19 cellular contexts compared by ENCODE assay signal in the genomic region with DNA sequence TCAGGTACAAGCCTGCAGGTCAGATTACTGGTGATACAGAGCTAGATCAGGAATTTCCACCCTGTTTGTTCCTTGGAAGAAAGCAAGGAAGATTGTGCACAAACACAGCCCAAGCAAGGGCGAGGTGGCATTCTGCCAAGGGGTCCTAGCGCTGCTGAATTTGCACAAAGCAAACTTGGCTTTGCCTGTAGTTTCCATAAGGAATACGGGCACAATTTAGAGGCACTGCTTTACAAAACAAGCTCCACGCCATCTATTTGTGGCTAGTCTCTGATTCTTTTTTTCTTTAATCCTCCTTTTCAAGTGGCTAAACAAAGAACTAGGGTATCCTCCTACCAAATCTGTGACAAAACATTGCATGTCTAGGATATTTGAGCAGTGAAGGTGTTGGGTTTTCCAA.
A peak's percentile ranks its signal among the peaks of the same experiment; 100 is the strongest.
DNase-seq lines count a peak whose midpoint lies in the region; ATAC-seq, FAIRE-seq and TF ChIP-seq lines count a peak whose summit lies in the region.
"Had no signal": no experiment of that assay in that cellular context is flagged by ENCODE, and none has a peak within 500 bp of the region (broad histone marks: within the 10 kb centered on the region; RNA-seq: fewer than 3 reads in every experiment).

No MANE protein-coding gene starts in this region.

- TF ChIP-seq CTCF in GM23338 (conservative IDR thresholded peaks at IDR 0.05; ENCODE audit: low read depth in 2 of 2) (no peak), H1 (IDR thresholded peaks at IDR 0.05; ENCODE audit: control extremely low read depth in 1 of 3, insufficient read depth in 1 of 3, low read depth in 1 of 3, low read length in 3 of 3) (no peak), parathyroid adenoma (IDR thresholded peaks at IDR 0.05) (no peak)

- no peak overlapping the region; the same call in 1 of the 2 replicates for H2BK12ac ChIP-seq in H1 (ENCODE audit: low read depth, low read length)

- TF ChIP-seq POLR2A in H1 (IDR thresholded peaks at IDR 0.05; ENCODE audit: control extremely low read depth in 1 of 2, low read depth in 2 of 2, low read length in 2 of 2), result no peak

- H3K9ac ChIP-seq in H1 (replicated peaks in 1 of 4; ENCODE audit: extremely low read depth in 1 of 4, low read depth in 3 of 4, low read length in 3 of 4) (no peak overlapping the region), parathyroid adenoma (no peak overlapping the region)
- H3K9ac ChIP-seq: BLaER1, SK-N-SH had no signal

- POLR2A ChIA-PET in H1 (lab: Charles Lee; ENCODE audit: partially characterized antibody), result no interaction called here

- H3K27me3 ChIP-seq in GM23338 (ENCODE audit: insufficient read depth) (no peaks in the 10 kb centered on the region), H1 (replicated peaks in 1 of 4; ENCODE audit: control insufficient read depth in 3 of 4, extremely low read depth in 1 of 4, insufficient read depth in 3 of 4, low read length in 3 of 4) (no peaks in the 10 kb centered on the region), parathyroid adenoma (ENCODE audit: control insufficient read depth, insufficient read depth, low read length) (no peaks in the 10 kb centered on the region)
- H3K27me3 ChIP-seq: BLaER1 had no signal

- H4K20me1 ChIP-seq in GM23338 (replicated peaks; ENCODE audit: insufficient read depth) (no peaks in the 10 kb centered on the region), H1 (replicated peaks in 1 of 2; ENCODE audit: control insufficient read depth in 1 of 2, insufficient read depth in 2 of 2, low read length in 2 of 2) (no peaks in the 10 kb centered on the region)
- H4K20me1 ChIP-seq: BLaER1 had no signal

- H4K5ac ChIP-seq in H1 (ENCODE audit: insufficient read length, low read depth, low read length), result no peak overlapping the region

- H3K23ac ChIP-seq in H1 (ENCODE audit: insufficient read length), result no peak overlapping the region

- no peak overlapping the region for H2BK15ac ChIP-seq in H1 (ENCODE audit: low read length)

- no peak overlapping the region; the same call in 1 of the 2 replicates for H3K18ac ChIP-seq in H1 (ENCODE audit: extremely low read depth, low read length)

- peak overlapping the region; percentile 88 for H2AFZ ChIP-seq in GM23338
- H2AFZ ChIP-seq in H1 (ENCODE audit: low read length), result no peak overlapping the region
- peak overlapping the region; percentile 10 for H2AFZ ChIP-seq in parathyroid adenoma

- no peaks in the 10 kb centered on the region for H3K23me2 ChIP-seq in H1 (ENCODE audit: low read depth, low read length)

- H3K4me2 ChIP-seq in GM23338 (no peak overlapping the region), H1 (ENCODE audit: insufficient read depth in 1 of 2, low read depth in 2 of 2, low read length in 2 of 2) (no peak overlapping the region), parathyroid adenoma (ENCODE audit: low read length) (no peak overlapping the region)
- H3K4me2 ChIP-seq: A549, BLaER1, SK-N-SH had no signal

- no peak for ATAC-seq in GM23338
- no peak for ATAC-seq in HG03565 (IDR thresholded peaks at IDR 0.05; ENCODE audit: unreplicated experiment)
- no peak for ATAC-seq in left ventricle myocardium superior
- no peak for ATAC-seq in HG02798 (IDR thresholded peaks at IDR 0.05; ENCODE audit: poor library complexity, unreplicated experiment)
- ATAC-seq: A549 had no signal

- H3K27me3 Mint-ChIP-seq in GM23338 (ENCODE audit: insufficient read depth, low read depth, poor library complexity), result no peaks in the 10 kb centered on the region
- H3K27me3 Mint-ChIP-seq: CD4-positive, alpha-beta memory T cell had no signal

- H3K4me3 Mint-ChIP-seq in GM23338, result no peak overlapping the region
- H3K4me3 Mint-ChIP-seq: H9 had no signal

- 91% methylated on average over 4 of the region's 4 CpGs; no CpG with 5 or more reads in 1 of the 2 experiments for WGBS in H1 (ENCODE audit: extremely low coverage in 1 of 2, insufficient coverage in 1 of 2, insufficient read length in 1 of 2, insufficient replicate concordance in 2 of 2, low coverage in 1 of 2, low lambda C conversion rate in 2 of 2, missing lambda C conversion rate in 1 of 2), 2 experiments

- no peaks in the 10 kb centered on the region for H3K79me1 ChIP-seq in H1 (ENCODE audit: low read depth, low read length)

- H3K4me1 ChIP-seq in GM23338 (ENCODE audit: insufficient read depth) (peaks cover 35% of the 10 kb centered on the region), H1 (replicated peaks in 1 of 4; ENCODE audit: control insufficient read depth in 3 of 4, insufficient read depth in 4 of 4, low read length in 3 of 4) (peaks cover 3 to 13% (median 8%) of the 10 kb centered on the region in 4 experiments; a peak in 6 of 7 replicates), parathyroid adenoma (no peaks in the 10 kb centered on the region)
- H3K4me1 ChIP-seq: A549, BLaER1 had no signal

- FAIRE-seq in H1 (lab: Jason Lieb, UNC), result no peak
- FAIRE-seq: A549 had no signal

- peaks cover 5% of the 10 kb centered on the region; the same call in 1 of the 2 replicates for H3K9me2 ChIP-seq in GM23338 (ENCODE audit: insufficient read depth)
- H3K9me2 ChIP-seq: SK-N-SH had no signal

- H3K4me1 Mint-ChIP-seq in GM23338, result peaks cover 34% of the 10 kb centered on the region

- peak overlapping the region; percentile 82; the same call in 1 of the 2 replicates for H2BK20ac ChIP-seq in H1 (ENCODE audit: low read length)

- H3F3A ChIP-seq in GM23338 (replicated peaks; ENCODE audit: low read depth), result 0 out of 2 replicates have a peak, but pooled peaks cover 2% of the 10 kb centered on the region

- H2AK5ac ChIP-seq in H1 (ENCODE audit: low read depth, low read length), result no peak overlapping the region

- no peak overlapping the region for H3K4me3 ChIP-seq in GM23338
- H3K4me3 ChIP-seq in H1 (ENCODE audit: extremely low read depth in 1 of 4, insufficient read depth in 2 of 4, low read depth in 3 of 4, low read length in 4 of 4), result no peak overlapping the region
- H3K4me3 ChIP-seq in parathyroid adenoma (ENCODE audit: low read depth, low read length), result no peak overlapping the region
- H3K4me3 ChIP-seq: A549, BLaER1 had no signal

- no peak overlapping the region; the same call in 1 of the 2 replicates for H3K27ac Mint-ChIP-seq in GM23338

- no peak overlapping the region for H3K56ac ChIP-seq in H1 (replicated peaks; ENCODE audit: insufficient read length, low read depth, low read length)

- H3K9me3 ChIP-seq in H1 (ENCODE audit: insufficient read depth in 2 of 2, low read depth in 1 of 2, low read length in 1 of 2), result no peaks in the 10 kb centered on the region
- H3K9me3 ChIP-seq in parathyroid adenoma (ENCODE audit: control insufficient read depth, low read length), result no peaks in the 10 kb centered on the region
- H3K9me3 ChIP-seq: A549, BLaER1, SK-N-SH had no signal

- no peak for TF ChIP-seq EP300 in H1 (IDR thresholded peaks at IDR 0.05; ENCODE audit: borderline replicate concordance in 1 of 2, low read depth in 2 of 2, low read length in 2 of 2)

- CTCF ChIA-PET in H1 (lab: Charles Lee; ENCODE audit: partially characterized antibody), result interaction anchor here (1.1 to 1.4 kb wide), 2 partner anchors 13 to 214 kb away, joined by 3 to 4 read pairs; no protein-coding TSS in a partner anchor

- H2BK5ac ChIP-seq in H1 (ENCODE audit: low read depth, low read length), result no peak overlapping the region

- H4K8ac ChIP-seq in H1 (ENCODE audit: extremely low read depth, insufficient read depth, low read length), result no peak overlapping the region; the same call in 1 of the 2 replicates

- no peak overlapping the region for H4K91ac ChIP-seq in H1 (replicated peaks; ENCODE audit: insufficient read length, low read length)

- H3K4ac ChIP-seq in H1 (replicated peaks; ENCODE audit: insufficient read length, low read depth, low read length), result no peak overlapping the region

- no peaks in the 10 kb centered on the region for H3K36me3 ChIP-seq in GM23338 (ENCODE audit: insufficient read depth)
- H3K36me3 ChIP-seq in H1 (ENCODE audit: control insufficient read depth in 2 of 4, insufficient read depth in 4 of 4, low read length in 3 of 4), result no peaks in the 10 kb centered on the region
- no peaks in the 10 kb centered on the region for H3K36me3 ChIP-seq in parathyroid adenoma (ENCODE audit: control insufficient read depth, insufficient read depth, low read length)
- H3K36me3 ChIP-seq: BLaER1 had no signal

- no peak for DNase-seq in GM23338 (ENCODE audit: low spot score)
- peak; percentile 51 for DNase-seq in NCI-H2227 (lab: John Stamatoyannopoulos, UW; ENCODE audit: unreplicated experiment)
- DNase-seq in H1 (ENCODE audit: low read depth in 1 of 2, low spot score in 2 of 2), result no peak
- DNase-seq in left ventricle myocardium superior, result no peak
- DNase-seq: CD4-positive, alpha-beta memory T cell; DMS53; H9; MM.1S; NCI-H1092; NCI-H1694; NCI-H748 treated with DMSO at 0.1 percent for 48 hours; OCI-M1; SHP77; SK-N-SH had no signal

- H3K27ac ChIP-seq in GM23338 (ENCODE audit: low read depth) (no peak overlapping the region), H1 (ENCODE audit: low read depth, low read length) (no peak overlapping the region), parathyroid adenoma (no peak overlapping the region)
- H3K27ac ChIP-seq: A549, BLaER1 had no signal

- H3K79me2 ChIP-seq in GM23338 (replicated peaks; ENCODE audit: insufficient read depth), result no peaks in the 10 kb centered on the region
- H3K79me2 ChIP-seq in H1 (ENCODE audit: control insufficient read depth in 1 of 2, insufficient read depth in 2 of 2, low read length in 2 of 2), result no peaks in the 10 kb centered on the region
- no peaks in the 10 kb centered on the region for H3K79me2 ChIP-seq in parathyroid adenoma

- no peak overlapping the region for H2BK120ac ChIP-seq in H1 (replicated peaks; ENCODE audit: low read depth, low read length)

- H3K14ac ChIP-seq in H1 (ENCODE audit: insufficient read length), result no peak overlapping the region

- H3K9me3 Mint-ChIP-seq in GM23338, result no peaks in the 10 kb centered on the region
- H3K9me3 Mint-ChIP-seq: CD4-positive, alpha-beta memory T cell; H9 had no signal

- TF ChIP-seq RAD21 in H1 (IDR thresholded peaks at IDR 0.05 in 1 of 2, conservative IDR thresholded peaks at IDR 0.05 in 1 of 2; ENCODE audit: low read depth in 2 of 2, low read length in 2 of 2), result no peak

- no peaks in the 10 kb centered on the region for H3K36me3 Mint-ChIP-seq in GM23338 (ENCODE audit: low read depth)
- H3K36me3 Mint-ChIP-seq: CD4-positive, alpha-beta memory T cell had no signal

- intact Hi-C loops in left ventricle myocardium superior (cut with micrococcal nuclease), result no loop called here

TF ChIP-seq in GM23338, 12 proteins besides CTCF, POLR2A, EP300 and RAD21 (continues in another document):
- no peak for TF ChIP-seq JUNB (IDR thresholded peaks at IDR 0.05; ENCODE audit: unreplicated experiment)

TF ChIP-seq in H1, 55 proteins besides CTCF, POLR2A, EP300 and RAD21:
- TF ChIP-seq SRF (IDR thresholded peaks at IDR 0.05; ENCODE audit: low read depth, low read length) (no peak), EGR1 (IDR thresholded peaks at IDR 0.05; ENCODE audit: borderline replicate concordance, low read depth, low read length) (no peak), SIRT6 (IDR thresholded peaks at IDR 0.05; ENCODE audit: low read length) (no peak), RNF2 (IDR thresholded peaks at IDR 0.05; ENCODE audit: borderline replicate concordance, low read depth, low read length, missing control alignments, poor library complexity, severe bottlenecking) (no peak)
